In the genomic region with DNA sequence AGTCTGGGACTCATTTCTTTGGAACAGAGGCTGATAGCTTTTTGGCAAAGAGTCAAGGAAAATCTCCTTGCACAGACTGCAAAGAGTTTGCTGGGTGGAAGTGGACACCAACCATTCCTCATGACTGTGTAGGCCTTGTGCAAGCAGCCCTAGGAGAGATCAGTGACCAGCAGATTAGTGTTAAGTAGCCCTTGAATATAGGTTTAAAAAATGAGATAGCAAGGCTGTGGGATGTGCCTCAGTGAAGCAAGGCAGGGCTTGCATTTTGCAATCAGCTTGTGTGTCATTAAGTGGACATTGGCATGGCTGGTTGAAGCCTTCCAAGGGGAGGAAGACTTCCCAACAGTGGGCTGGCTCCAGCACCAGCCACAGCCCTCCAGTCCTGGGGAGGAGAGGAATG, we compare ENCODE assay signal across 21 cellular contexts.
DNase-seq lines count a peak whose midpoint lies in the region; ATAC-seq and TF ChIP-seq lines count a peak whose summit lies in the region.
"Had no signal": no experiment of that assay in that cellular context is flagged by ENCODE, and none has a peak within 500 bp of the region (broad histone marks: within the 10 kb centered on the region; RNA-seq: fewer than 3 reads in every experiment).

No MANE protein-coding gene starts in this region.

- in situ Hi-C loops in astrocyte of the spinal cord (cut with HindIII; ENCODE audit: low sequenced_read_pairs): no loop called here

- H2AK5ac ChIP-seq in neuronal stem cell (ENCODE audit: low read depth, low read length): no peak overlapping the region

- H3K23ac ChIP-seq in neuronal stem cell (ENCODE audit: low read depth, low read length, poor library complexity): no peak overlapping the region

- H3K4me1 Mint-ChIP-seq in natural killer cell: no peaks in the 10 kb centered on the region
- H3K4me1 Mint-ChIP-seq: CD14-positive monocyte had no signal

- H3K4me1 ChIP-seq in hepatocyte (ENCODE audit: insufficient read depth) (no peaks in the 10 kb centered on the region), neuronal stem cell (ENCODE audit: control insufficient read depth in 2 of 2, insufficient read depth in 1 of 2, low read depth in 1 of 2, low read length in 2 of 2) (peaks cover 0 to 12% of the 10 kb centered on the region in 2 donors)
- H3K4me1 ChIP-seq: HAP-1, Peyer's patch had no signal

- H4K20me1 ChIP-seq in hepatocyte (ENCODE audit: insufficient read depth, poor library complexity, severe bottlenecking): no peaks in the 10 kb centered on the region

- no peak for ATAC-seq in GM18502 (IDR thresholded peaks at IDR 0.05; ENCODE audit: poor library complexity, unreplicated experiment)
- no peak for ATAC-seq in natural killer cell

- no peaks in the 10 kb centered on the region for H3K36me3 Mint-ChIP-seq in natural killer cell
- H3K36me3 Mint-ChIP-seq: CD14-positive monocyte had no signal

- no peak overlapping the region for H2BK15ac ChIP-seq in neuronal stem cell (ENCODE audit: low read length)

- H4K91ac ChIP-seq in neuronal stem cell (ENCODE audit: low read depth, low read length, poor library complexity): no peak overlapping the region

- no peak overlapping the region for H2BK12ac ChIP-seq in neuronal stem cell (ENCODE audit: low read length)

- H2AFZ ChIP-seq in hepatocyte (no peak overlapping the region), neuronal stem cell (ENCODE audit: low read length) (no peak overlapping the region)

- no peaks in the 10 kb centered on the region for H3K9me2 ChIP-seq in hepatocyte (replicated peaks; ENCODE audit: insufficient read depth)

- no peaks in the 10 kb centered on the region for H3K27me3 Mint-ChIP-seq in natural killer cell (ENCODE audit: low read depth in 2 of 2)

- intact Hi-C loops in natural killer cell (cut with micrococcal nuclease): no loop called here

- no peak overlapping the region for H3K4me2 ChIP-seq in hepatocyte
- H3K4me2 ChIP-seq in neuronal stem cell (ENCODE audit: insufficient read depth, low read length, poor library complexity, severe bottlenecking): no peak overlapping the region

- H3K27ac Mint-ChIP-seq in natural killer cell: no peak overlapping the region
- H3K27ac Mint-ChIP-seq: CD14-positive monocyte had no signal

- DNase-seq in GM03348 (ENCODE audit: low spot score): peak; percentile 21
- peak; percentile 45 for DNase-seq in astrocyte of the spinal cord (ENCODE audit: low read depth, low spot score)
- DNase-seq in hepatocyte (ENCODE audit: low spot score): peak; percentile 44
- no peak for DNase-seq in neuronal stem cell (ENCODE audit: low spot score)
- DNase-seq in NCI-H526 treated with DMSO at 0.1 percent for 48 hours (lab: John Stamatoyannopoulos, UW): no peak
- no peak for DNase-seq in natural killer cell
- no peak for DNase-seq in HEK293T (ENCODE audit: extremely low spot score)
- DNase-seq: ACHN; COR-L47; DMS 273 treated with DMSO at 0.1 percent for 48 hours; DND-41; Kasumi-1; MG63; NCI-H1048; NCI-H1436 treated with DMSO at 0.1 percent for 48 hours; NCI-H526; NK-92 treated with Interleukin-12 subunit alpha and Interleukin-12 subunit beta, amount 100 ng/mL, for 24 hours; Peyer's patch had no signal

- H3K27me3 ChIP-seq in hepatocyte (no peaks in the 10 kb centered on the region), neuronal stem cell (ENCODE audit: control insufficient read depth in 3 of 3, insufficient read depth in 3 of 3, low read depth in 1 of 3, low read length in 3 of 3) (no peaks in the 10 kb centered on the region)
- H3K27me3 ChIP-seq: MG63, Peyer's patch had no signal

- no peak overlapping the region for H2BK5ac ChIP-seq in neuronal stem cell (ENCODE audit: low read length)

- no peak overlapping the region for H2BK120ac ChIP-seq in neuronal stem cell (ENCODE audit: low read depth, low read length)

- no peaks in the 10 kb centered on the region for H3K79me1 ChIP-seq in neuronal stem cell (ENCODE audit: low read depth, low read length)

- no peaks in the 10 kb centered on the region for H3K9me3 Mint-ChIP-seq in natural killer cell

- no peak overlapping the region for H4K8ac ChIP-seq in neuronal stem cell (ENCODE audit: low read depth, low read length)

- no peaks in the 10 kb centered on the region for H3K9me3 ChIP-seq in hepatocyte (ENCODE audit: low read depth)
- no peaks in the 10 kb centered on the region for H3K9me3 ChIP-seq in neuronal stem cell (replicated peaks in 1 of 2; ENCODE audit: control insufficient read depth in 2 of 2, insufficient read depth in 1 of 2, low read depth in 1 of 2, low read length in 2 of 2)
- H3K9me3 ChIP-seq: HAP-1, MG63, Peyer's patch had no signal

- CTCF ChIA-PET in HEK293T (lab: Yijun Ruan, JAX): no interaction called here

- H3K18ac ChIP-seq in neuronal stem cell (ENCODE audit: low read length): peak overlapping the region; percentile 40

- H3K14ac ChIP-seq in neuronal stem cell (ENCODE audit: low read length): no peak overlapping the region

- H3K4me3 ChIP-seq in astrocyte of the spinal cord (ENCODE audit: low read depth, low read length): no peak overlapping the region
- H3K4me3 ChIP-seq in hepatocyte: no peak overlapping the region
- no peak overlapping the region for H3K4me3 ChIP-seq in neuronal stem cell (ENCODE audit: low read length in 2 of 2)
- H3K4me3 ChIP-seq: HAP-1, MG63, Peyer's patch had no signal

- TF ChIP-seq CTCF in astrocyte of the spinal cord (IDR thresholded peaks at IDR 0.05; ENCODE audit: low read depth, low read length) (no peak), hepatocyte (IDR thresholded peaks at IDR 0.05; ENCODE audit: poor library complexity) (no peak), natural killer cell (IDR thresholded peaks at IDR 0.05) (no peak)

- no peaks in the 10 kb centered on the region for H3K79me2 ChIP-seq in hepatocyte

- H3K9ac ChIP-seq in neuronal stem cell (ENCODE audit: low read depth, low read length, poor library complexity): no peak overlapping the region

- no peaks in the 10 kb centered on the region for H3K36me3 ChIP-seq in hepatocyte (replicated peaks; ENCODE audit: insufficient read depth, low read depth)
- no peaks in the 10 kb centered on the region for H3K36me3 ChIP-seq in neuronal stem cell (replicated peaks in 1 of 2; ENCODE audit: control insufficient read depth in 2 of 2, insufficient read depth in 2 of 2, low read length in 2 of 2)
- H3K36me3 ChIP-seq: HAP-1, MG63, Peyer's patch had no signal

- POLR2A ChIA-PET in HEK293T (lab: Yijun Ruan, JAX): no interaction called here

- H3K27ac ChIP-seq in hepatocyte (no peak overlapping the region), neuronal stem cell (replicated peaks; ENCODE audit: low read length) (no peak overlapping the region)
- H3K27ac ChIP-seq: Peyer's patch had no signal

- H3K4me3 Mint-ChIP-seq in natural killer cell: no peak overlapping the region
- H3K4me3 Mint-ChIP-seq: CD14-positive monocyte had no signal

- H3K4ac ChIP-seq in neuronal stem cell (ENCODE audit: low read length): peak overlapping the region; percentile 6

TF ChIP-seq in HEK293T, 16 proteins besides CTCF, POLR2A, EP300 and RAD21:
- TF ChIP-seq TARDBP (IDR thresholded peaks at IDR 0.05) (no peak), FOXA1 (IDR thresholded peaks at IDR 0.05) (no peak), BHLHE40 (IDR thresholded peaks at IDR 0.05; ENCODE audit: borderline replicate concordance) (no peak), ELF4 (IDR thresholded peaks at IDR 0.05) (no peak), ZNF384 (IDR thresholded peaks at IDR 0.05) (no peak), CTBP1 (IDR thresholded peaks at IDR 0.05; ENCODE audit: borderline replicate concordance) (no peak), NFRKB (IDR thresholded peaks at IDR 0.05) (no peak), LEF1 (IDR thresholded peaks at IDR 0.05; ENCODE audit: borderline replicate concordance) (no peak)

Comparison
In these comparisons a context has a peak if more than half of its experiments do, and no peak if none do; other contexts are left out.
1. DNase-seq: peak in GM03348 (single experiment), astrocyte of the spinal cord (single experiment) and hepatocyte (single experiment); none in neuronal stem cell (single experiment), NCI-H526 treated with DMSO at 0.1 percent for 48 hours (single experiment), natural killer cell (single experiment) and HEK293T (single experiment).